In genomic region chr22:37230673-37231405, GRCh38 we compare ENCODE assay signal across 9 cellular contexts. TPM values are rescaled to one million over a fixed set of nuclear protein-coding genes. Genes with fewer than 3 reads are reported as not detected.
A peak's percentile ranks its signal among the peaks of the same experiment; 100 is the strongest.
DNase-seq lines count a peak whose midpoint lies in the region; ATAC-seq, FAIRE-seq and TF ChIP-seq lines count a peak whose summit lies in the region.
"Had no signal": no experiment of that assay in that cellular context is flagged by ENCODE, and none has a peak within 500 bp of the region (broad histone marks: within the 10 kb centered on the region; RNA-seq: fewer than 3 reads in every experiment).

No MANE protein-coding gene starts in this region.

- 0 out of 2 replicates have a peak overlapping the region, but pooled peaks have one; percentile 14 for H3K4me2 ChIP-seq in K562 (ENCODE audit: insufficient read depth, low read length)

- DNase-seq in RPMI8226 (peak; percentile 87), K562 (ENCODE audit: extremely low read depth in 1 of 4, low spot score in 3 of 4) (no peak), ACHN (no peak), small intestine (no peak), Right ventricle myocardium superior (no peak), EL (no peak)

- 0 out of 4 replicates have a peak overlapping the region, but pooled peaks of 1 of the 2 experiments have one; percentile 35 for H3K9ac ChIP-seq in K562 (ENCODE audit: insufficient read depth in 1 of 2, low read depth in 2 of 2, low read length in 2 of 2)

- H3K4me3 ChIP-seq in K562 (no peak overlapping the region), small intestine (ENCODE audit: low read depth in 1 of 2, low read length in 2 of 2) (no peak overlapping the region)

- no peak overlapping the region for H2AFZ ChIP-seq in K562 (ENCODE audit: low read depth, low read length)

- no peak for TF ChIP-seq EP300 in K562 (IDR thresholded peaks at IDR 0.05; ENCODE audit: low read length)

- H3K9me3 Mint-ChIP-seq in stimulated activated memory B cell treated with anti-CD40 and anti-IgM and Interleukin-4, amounts not matched to agents 10 μg/mL and 1 μg/mL and 100 μg/mL, for 72 hours, result no peaks in the 10 kb centered on the region

- intact Hi-C loops in K562 (cut with micrococcal nuclease), result no loop called here
- intact Hi-C loops in Right ventricle myocardium superior (cut with DNase I), result no loop called here

- no peaks in the 10 kb centered on the region for H3K9me1 ChIP-seq in K562 (ENCODE audit: control insufficient read depth, insufficient read depth, low read length)

- CTCF ChIA-PET in K562 (lab: Yijun Ruan, JAX; ENCODE audit: low intra/inter-chr PET ratio), result interaction anchor here (0.7 kb wide), 1 partner anchor 50 kb away, joined by 3 read pairs; no protein-coding TSS in a partner anchor

- in situ Hi-C loops in K562 (cut with MboI), result no loop called here
- in situ Hi-C loops in ACHN (cut with HindIII; ENCODE audit: low pct_ligation_motif_present, low pct_unique_long_range_greater_than_20kb, low sequenced_read_pairs), result no loop called here

- TF ChIP-seq POLR2A in K562 (conservative IDR thresholded peaks at IDR 0.05), result no peak

- H3K4me1 Mint-ChIP-seq in stimulated activated memory B cell treated with anti-CD40 and anti-IgM and Interleukin-4, amounts not matched to agents 10 μg/mL and 1 μg/mL and 100 μg/mL, for 72 hours, result peaks cover 92% of the 10 kb centered on the region

- H3K27me3 ChIP-seq in K562 (ENCODE audit: control insufficient read depth in 2 of 2, insufficient read depth in 2 of 2, low read length in 2 of 2), result no peaks in the 10 kb centered on the region
- H3K27me3 ChIP-seq in small intestine (ENCODE audit: control insufficient read depth in 2 of 2, insufficient read depth in 2 of 2, low read length in 2 of 2), result no peaks in the 10 kb centered on the region

- POLR2A ChIA-PET in K562 (lab: Yijun Ruan, JAX), result interaction anchor here (1.2 to 1.3 kb wide), 2 partner anchors 12 to 14 kb away, joined by 4 read pairs; no protein-coding TSS in a partner anchor

- no peak for FAIRE-seq in K562 (lab: Jason Lieb, UNC)
- no peak for FAIRE-seq in small intestine (lab: Jason Lieb, UNC)
- FAIRE-seq: H1 had no signal

- H3K9me3 ChIP-seq in K562 (replicated peaks; ENCODE audit: control insufficient read depth, insufficient read depth, low read depth, low read length) (no peaks in the 10 kb centered on the region), small intestine (ENCODE audit: control insufficient read depth, low read depth) (no peaks in the 10 kb centered on the region)

- H3K36me3 ChIP-seq in K562 (ENCODE audit: control insufficient read depth, insufficient read depth, low read length), result peaks cover 73% of the 10 kb centered on the region; the same call in 2 of the 3 replicates
- H3K36me3 ChIP-seq in small intestine (ENCODE audit: control insufficient read depth in 2 of 2, insufficient read depth in 2 of 2, low read length in 2 of 2), result no peaks in the 10 kb centered on the region

- peaks cover 3% of the 10 kb centered on the region; the same call in 1 of the 2 replicates for H4K20me1 ChIP-seq in K562 (replicated peaks; ENCODE audit: control insufficient read depth, insufficient read depth, low read length)

- no TSS peak for BruUV-seq in K562 (replicated peaks; lab: Mats Ljungman, UMichigan)

- no peak for TF ChIP-seq RAD21 in K562 (CRISPR knock-in tag; conservative IDR thresholded peaks at IDR 0.05 in 1 of 2, IDR thresholded peaks at IDR 0.05 in 1 of 2)

- peaks cover 18% of the 10 kb centered on the region for H3K79me2 ChIP-seq in K562 (ENCODE audit: control insufficient read depth, insufficient read depth, low read length)

- H3K36me3 Mint-ChIP-seq in stimulated activated memory B cell treated with anti-CD40 and anti-IgM and Interleukin-4, amounts not matched to agents 10 μg/mL and 1 μg/mL and 100 μg/mL, for 72 hours, result peaks cover 59% of the 10 kb centered on the region

- H3K4me1 ChIP-seq in K562 (replicated peaks in 1 of 2; ENCODE audit: control insufficient read depth in 2 of 2, insufficient read depth in 2 of 2, low read length in 2 of 2) (peaks cover 19 to 48% of the 10 kb centered on the region in 2 experiments), small intestine (ENCODE audit: control insufficient read depth in 2 of 2, insufficient read depth in 1 of 2, low read depth in 1 of 2, low read length in 1 of 2) (no peaks in the 10 kb centered on the region)

- H3K4me3 Mint-ChIP-seq in stimulated activated memory B cell treated with anti-CD40 and anti-IgM and Interleukin-4, amounts not matched to agents 10 μg/mL and 1 μg/mL and 100 μg/mL, for 72 hours, result peak overlapping the region; percentile 61

- TF ChIP-seq CTCF in K562 (IDR thresholded peaks at IDR 0.05 in 2 of 3, conservative IDR thresholded peaks at IDR 0.05 in 1 of 3; ENCODE audit: insufficient read depth in 2 of 3, low read depth in 1 of 3, low read length in 3 of 3), result no peak

- H3K27me3 Mint-ChIP-seq in stimulated activated memory B cell treated with anti-CD40 and anti-IgM and Interleukin-4, amounts not matched to agents 10 μg/mL and 1 μg/mL and 100 μg/mL, for 72 hours, result no peaks in the 10 kb centered on the region

- ATAC-seq in GM21390 (IDR thresholded peaks at IDR 0.05; ENCODE audit: unreplicated experiment) (peak; percentile 42), K562 (peak; percentile 20; the same call in 1 of the 3 replicates), Right ventricle myocardium superior (ENCODE audit: poor library complexity) (no peak)
- peak; percentile 65 for ATAC-seq in stimulated activated memory B cell treated with anti-CD40 and anti-IgM and Interleukin-4, amounts not matched to agents 10 μg/mL and 1 μg/mL and 100 μg/mL, for 72 hours

- peak overlapping the region; percentile 97 for H3K27ac Mint-ChIP-seq in stimulated activated memory B cell treated with anti-CD40 and anti-IgM and Interleukin-4, amounts not matched to agents 10 μg/mL and 1 μg/mL and 100 μg/mL, for 72 hours

- WGBS in K562 (ENCODE audit: insufficient coverage, low coverage, missing lambda C conversion rate), result 58% methylated on average over 13 of the region's 14 CpGs
- 53 to 66% (median 55%) methylated on average over 14 of the region's 14 CpGs for WGBS in small intestine, 3 donors

- H3K27ac ChIP-seq in K562 (ENCODE audit: extremely low read depth, low read depth, low read length) (peak overlapping the region; percentile 65), small intestine (ENCODE audit: low read depth in 1 of 2, low read length in 1 of 2) (peak overlapping the region in 1 of 2 donors; percentile 78)

RNA-seq across cellular contexts. Expression of gene RAC2, which starts 13.2 kb away (rescaled TPM):
- 47.8 and 143 TPM in 2 replicates for total RNA-seq in K562 (2011; cell fraction: chromatin; rRNA removed; ENCODE audit: low replicate concordance)
- 99.9 and 118 TPM in 2 replicates for total RNA-seq in K562 (2011; cell fraction: nucleolus; rRNA removed)
- total RNA-seq in K562 (2011; cell fraction: nucleoplasm; rRNA removed), result 74.1 and 109 TPM in 2 replicates
- total RNA-seq in K562 (2014; rRNA removed) (40.4 and 59.3 TPM in 2 replicates), K562 (2014; rRNA removed; fragmentation: Illumina TruSeq; extraction: Trizol) (18.6 and 22.7 TPM in 2 replicates), K562 (2015; rRNA removed; fragmentation: Illumina TruSeq; extraction: Trizol) (45.1 and 50.1 TPM in 2 replicates), K562 (2021) (82.8 and 95.3 TPM in 2 replicates), Right ventricle myocardium superior (4.1 TPM)
- polyA plus RNA-seq in K562 (2011; rRNA removed) (43.3 and 102 TPM in 2 replicates), K562 (2014; fragmentation: Illumina TruSeq; extraction: Trizol) (103 and 132 TPM in 2 replicates), K562 (2014; fragmentation: Nextera tagmentation; extraction: Ambion mirVana) (10 to 100 TPM; 25.4 to 26.8 TPM), K562 (2014; rRNA removed) (49.1 and 51.0 TPM in 2 replicates), small intestine (10 to 100 TPM; 12.1 to 41.1 (median 29.3) TPM)
- polyA plus RNA-seq in K562 (2011; cell fraction: cytosol; rRNA removed), result 74.7 and 120 TPM in 2 replicates
- 95.0 and 171 TPM in 2 replicates for polyA plus RNA-seq in K562 (2011; cell fraction: nucleus; rRNA removed)
- polyA plus RNA-seq in K562 (2012), result 151 and 373 TPM in 2 replicates
- polyA minus RNA-seq in K562 (2011; rRNA and poly(A)+ RNA removed), result 25.1 and 30.5 TPM in 2 replicates
- polyA minus RNA-seq in K562 (2011; cell fraction: cytosol; rRNA and poly(A)+ RNA removed), result 62.2 and 68.9 TPM in 2 replicates
- polyA minus RNA-seq in K562 (2011; cell fraction: nucleus; rRNA and poly(A)+ RNA removed), result 69.4 and 73.9 TPM in 2 replicates

RNA-seq across cellular contexts. Expression of gene SSTR3, which starts 18.6 kb away (rescaled TPM):
- 0.07 TPM in 1 of 2 replicates, not detected in the other for total RNA-seq in K562 (2011; cell fraction: chromatin; rRNA removed; ENCODE audit: low replicate concordance)
- not detected in 2 replicates for total RNA-seq in K562 (2011; cell fraction: nucleolus; rRNA removed)
- 0.07 TPM in 1 of 2 replicates, not detected in the other for total RNA-seq in K562 (2011; cell fraction: nucleoplasm; rRNA removed)
- total RNA-seq in K562 (2014; rRNA removed), result not detected in 2 replicates
- total RNA-seq in K562 (2014; rRNA removed; fragmentation: Illumina TruSeq; extraction: Trizol), result not detected in 2 replicates
- not detected in 2 replicates for total RNA-seq in K562 (2015; rRNA removed; fragmentation: Illumina TruSeq; extraction: Trizol)
- not detected in 2 replicates for total RNA-seq in K562 (2021)
- 0.03 TPM in 1 of 2 replicates, not detected in the other for polyA plus RNA-seq in K562 (2011; rRNA removed)
- 0.01 and 0.03 TPM in 2 replicates for polyA plus RNA-seq in K562 (2011; cell fraction: cytosol; rRNA removed)
- 0.09 TPM in 1 of 2 replicates, not detected in the other for polyA plus RNA-seq in K562 (2011; cell fraction: nucleus; rRNA removed)
- 0.01 TPM in 1 of 2 replicates, not detected in the other for polyA plus RNA-seq in K562 (2012)
- polyA plus RNA-seq in K562 (2014; fragmentation: Illumina TruSeq; extraction: Trizol), result not detected in 2 replicates
- not detected for polyA plus RNA-seq in K562 (2014; fragmentation: Nextera tagmentation; extraction: Ambion mirVana)
- not detected in 2 replicates for polyA plus RNA-seq in K562 (2014; rRNA removed)
- polyA minus RNA-seq in K562 (2011; rRNA and poly(A)+ RNA removed), result not detected in 2 replicates
- polyA minus RNA-seq in K562 (2011; cell fraction: cytosol; rRNA and poly(A)+ RNA removed), result not detected in 2 replicates
- not detected in 2 replicates for polyA minus RNA-seq in K562 (2011; cell fraction: nucleus; rRNA and poly(A)+ RNA removed)
- polyA plus RNA-seq in small intestine, result under 1 TPM in 1 of 3 donors, not detected in 2; 0.09 TPM
- total RNA-seq in Right ventricle myocardium superior, result not detected

RNA-seq across cellular contexts. Expression of gene C1QTNF6, which starts 42.8 kb away (rescaled TPM):
- 4.0 and 6.2 TPM in 2 replicates for total RNA-seq in K562 (2011; cell fraction: chromatin; rRNA removed; ENCODE audit: low replicate concordance)
- total RNA-seq in K562 (2011; cell fraction: nucleolus; rRNA removed), result 4.3 and 4.5 TPM in 2 replicates
- total RNA-seq in K562 (2011; cell fraction: nucleoplasm; rRNA removed), result 4.8 and 5.4 TPM in 2 replicates
- total RNA-seq in K562 (2014; rRNA removed) (0.18 and 0.41 TPM in 2 replicates), K562 (2014; rRNA removed; fragmentation: Illumina TruSeq; extraction: Trizol) (0.54 and 0.55 TPM in 2 replicates), K562 (2015; rRNA removed; fragmentation: Illumina TruSeq; extraction: Trizol) (0.40 and 0.53 TPM in 2 replicates), K562 (2021) (0.75 and 0.81 TPM in 2 replicates), Right ventricle myocardium superior (1.5 TPM)
- polyA plus RNA-seq in K562 (2011; rRNA removed) (0.92 and 1.6 TPM in 2 replicates), K562 (2014; fragmentation: Illumina TruSeq; extraction: Trizol) (0.68 and 1.1 TPM in 2 replicates), K562 (2014; fragmentation: Nextera tagmentation; extraction: Ambion mirVana) (under 1 TPM; 0.20 to 0.21 TPM), K562 (2014; rRNA removed) (0.70 and 0.91 TPM in 2 replicates), small intestine (1 to 10 TPM; 2.4 to 3.6 (median 2.6) TPM)
- 0.52 and 0.83 TPM in 2 replicates for polyA plus RNA-seq in K562 (2011; cell fraction: cytosol; rRNA removed)
- 7.9 and 8.6 TPM in 2 replicates for polyA plus RNA-seq in K562 (2011; cell fraction: nucleus; rRNA removed)
- 0.60 and 4.1 TPM in 2 replicates for polyA plus RNA-seq in K562 (2012)
- polyA minus RNA-seq in K562 (2011; rRNA and poly(A)+ RNA removed), result 1.9 and 2.3 TPM in 2 replicates
- polyA minus RNA-seq in K562 (2011; cell fraction: cytosol; rRNA and poly(A)+ RNA removed), result 0.67 and 1.4 TPM in 2 replicates
- polyA minus RNA-seq in K562 (2011; cell fraction: nucleus; rRNA and poly(A)+ RNA removed), result 6.1 and 9.6 TPM in 2 replicates

RNA-seq across cellular contexts. Expression of gene CYTH4, which starts 51.5 kb away (rescaled TPM):
- 1.6 and 4.0 TPM in 2 replicates for total RNA-seq in K562 (2011; cell fraction: chromatin; rRNA removed; ENCODE audit: low replicate concordance)
- total RNA-seq in K562 (2011; cell fraction: nucleolus; rRNA removed), result 0.39 and 1.7 TPM in 2 replicates
- total RNA-seq in K562 (2011; cell fraction: nucleoplasm; rRNA removed), result 1.1 and 1.5 TPM in 2 replicates
- 0.33 and 0.68 TPM in 2 replicates for total RNA-seq in K562 (2014; rRNA removed)
- total RNA-seq in K562 (2014; rRNA removed; fragmentation: Illumina TruSeq; extraction: Trizol), result 0.10 and 0.18 TPM in 2 replicates
- total RNA-seq in K562 (2015; rRNA removed; fragmentation: Illumina TruSeq; extraction: Trizol), result 0.54 and 0.60 TPM in 2 replicates
- total RNA-seq in K562 (2021), result 0.58 and 0.75 TPM in 2 replicates
- polyA plus RNA-seq in K562 (2011; rRNA removed), result 2.0 and 2.5 TPM in 2 replicates
- 1.4 and 2.9 TPM in 2 replicates for polyA plus RNA-seq in K562 (2011; cell fraction: cytosol; rRNA removed)
- 6.2 and 14.7 TPM in 2 replicates for polyA plus RNA-seq in K562 (2011; cell fraction: nucleus; rRNA removed)
- polyA plus RNA-seq in K562 (2012), result 1.3 and 1.6 TPM in 2 replicates
- polyA plus RNA-seq in K562 (2014; fragmentation: Illumina TruSeq; extraction: Trizol), result 0.28 and 0.33 TPM in 2 replicates
- under 1 TPM in 1 of 2 experiments, not detected in 1; 0.03 TPM for polyA plus RNA-seq in K562 (2014; fragmentation: Nextera tagmentation; extraction: Ambion mirVana)
- 0.73 and 1.1 TPM in 2 replicates for polyA plus RNA-seq in K562 (2014; rRNA removed)
- polyA minus RNA-seq in K562 (2011; rRNA and poly(A)+ RNA removed), result 1.7 and 1.8 TPM in 2 replicates
- 1.6 TPM in 1 of 2 replicates, not detected in the other for polyA minus RNA-seq in K562 (2011; cell fraction: cytosol; rRNA and poly(A)+ RNA removed)
- 1.6 and 2.6 TPM in 2 replicates for polyA minus RNA-seq in K562 (2011; cell fraction: nucleus; rRNA and poly(A)+ RNA removed)
- 1 to 10 TPM; 1.1 to 5.4 (median 3.3) TPM for polyA plus RNA-seq in small intestine
- 7.0 TPM for total RNA-seq in Right ventricle myocardium superior
- total RNA-seq: H1 had no signal
